1 cellular context compared by ENCODE assay signal in genomic region chr17:80272366-80272765, GRCh38.
TF ChIP-seq lines count a peak whose summit lies in the region.

No MANE protein-coding gene starts in this region.

TF ChIP-seq in GM12878, 131 proteins besides CTCF, POLR2A, EP300 and RAD21:
- no peak for TF ChIP-seq BCL11A (IDR thresholded peaks at IDR 0.05; ENCODE audit: low read depth, low read length)
- no peak for TF ChIP-seq TBL1XR1 (IDR thresholded peaks at IDR 0.05; ENCODE audit: low read depth, low read length)
- no peak for TF ChIP-seq E2F4 (IDR thresholded peaks at IDR 0.05; ENCODE audit: low read depth, low read length)
- TF ChIP-seq POLR2AphosphoS5 (IDR thresholded peaks at IDR 0.05; ENCODE audit: low read length), result no peak
- no peak for TF ChIP-seq HDGF (IDR thresholded peaks at IDR 0.05)
- no peak for TF ChIP-seq YBX1 (IDR thresholded peaks at IDR 0.05)
- TF ChIP-seq HDAC6 (IDR thresholded peaks at IDR 0.05; ENCODE audit: unreplicated experiment), result no peak
- no peak for TF ChIP-seq KAT2A (conservative IDR thresholded peaks at IDR 0.05; ENCODE audit: control insufficient read depth, low read depth, low read length)
- no peak for TF ChIP-seq EED (IDR thresholded peaks at IDR 0.05; ENCODE audit: low read depth)
- no peak for TF ChIP-seq BACH1 (IDR thresholded peaks at IDR 0.05; ENCODE audit: borderline replicate concordance)
